In the genomic region with DNA sequence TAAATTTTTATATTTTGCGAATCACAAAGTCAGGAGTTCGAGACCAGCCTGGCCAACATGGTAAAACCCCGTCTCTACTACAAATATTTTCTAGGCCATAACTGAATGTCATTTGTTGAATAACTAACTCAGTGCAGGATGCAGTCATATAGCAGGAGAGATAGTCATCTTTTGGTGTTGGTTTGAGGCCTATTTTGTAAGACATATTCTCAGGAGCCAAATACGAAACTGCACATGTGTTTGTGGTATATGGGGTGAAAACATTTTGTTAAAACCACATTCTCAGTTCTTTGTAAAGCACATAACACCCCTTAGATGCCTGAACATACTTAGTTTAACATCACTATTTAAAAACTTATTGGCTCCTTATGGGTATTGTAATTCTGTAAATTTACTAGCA, we compare ENCODE assay signal across 12 cellular contexts. TPM values are rescaled to one million over a fixed set of nuclear protein-coding genes. Genes with fewer than 3 reads are reported as not detected.
DNase-seq lines count a peak whose midpoint lies in the region; ATAC-seq, FAIRE-seq and TF ChIP-seq lines count a peak whose summit lies in the region.
"Had no signal": no experiment of that assay in that cellular context is flagged by ENCODE, and none has a peak within 500 bp of the region (broad histone marks: within the 10 kb centered on the region; RNA-seq: fewer than 3 reads in every experiment).

No MANE protein-coding gene starts in this region.

- peaks cover 23% of the 10 kb centered on the region for H3K27me3 Mint-ChIP-seq in T-helper 17 cell

- no peak overlapping the region for H3K4me3 Mint-ChIP-seq in T-helper 17 cell
- H3K4me3 Mint-ChIP-seq: dendritic cell treated with granulocyte-macrophage colony-stimulating factor and Interleukin-4, amounts not matched to agents 40 ng/mL and 50 ng/mL, for 4 days had no signal

- peak; percentile 80 for FAIRE-seq in GM12891 (lab: Jason Lieb, UNC)

- H3K27ac ChIP-seq in testis (no peak overlapping the region), tibial artery (no peak overlapping the region)

- intact Hi-C loops in testis (cut with DNase I; ENCODE audit: low total_unique reads) (no loop called here), tibial artery (cut with DNase I; ENCODE audit: low total_unique reads) (no loop called here)

- peak overlapping the region; percentile 95 for H3K27ac Mint-ChIP-seq in T-helper 17 cell
- H3K27ac Mint-ChIP-seq: dendritic cell treated with granulocyte-macrophage colony-stimulating factor and Interleukin-4, amounts not matched to agents 40 ng/mL and 50 ng/mL, for 4 days had no signal

- H3K4me1 Mint-ChIP-seq in T-helper 17 cell = peaks cover 3% of the 10 kb centered on the region

- no peaks in the 10 kb centered on the region for H3K27me3 ChIP-seq in testis
- H3K27me3 ChIP-seq in tibial artery = no peaks in the 10 kb centered on the region

- peak; percentile 16 for DNase-seq in GM12891 (ENCODE audit: insufficient read length, low spot score)
- no peak for DNase-seq in T-helper 17 cell
- no peak for DNase-seq in hypothalamus (lab: John Stamatoyannopoulos, UW)
- DNase-seq in amniotic stem cell (lab: John Stamatoyannopoulos, UW) = no peak
- DNase-seq in testis = no peak
- DNase-seq in tibial artery = no peak
- DNase-seq: DMS79 treated with DMSO at 0.1 percent for 48 hours, nucleus accumbens had no signal

- no peaks in the 10 kb centered on the region for H3K36me3 Mint-ChIP-seq in T-helper 17 cell (ENCODE audit: low read depth)

- H3K9me3 ChIP-seq in T-helper 17 cell (ENCODE audit: control insufficient read depth, low read length, poor library complexity, severe bottlenecking) (no peaks in the 10 kb centered on the region), testis (no peaks in the 10 kb centered on the region), tibial artery (no peaks in the 10 kb centered on the region)

- TF ChIP-seq POLR2A in GM12891 (IDR thresholded peaks at IDR 0.05; ENCODE audit: low read depth, low read length) = no peak
- no peak for TF ChIP-seq POLR2A in testis (IDR thresholded peaks at IDR 0.05)

- ATAC-seq in GM19372 (IDR thresholded peaks at IDR 0.05; ENCODE audit: low read depth, unreplicated experiment) (peak; percentile 62), HG02973 (IDR thresholded peaks at IDR 0.05; ENCODE audit: unreplicated experiment) (peak; percentile 87), T-helper 17 cell (peak; percentile 61)

- TF ChIP-seq CTCF in testis (IDR thresholded peaks at IDR 0.05) = no peak
- TF ChIP-seq CTCF in tibial artery (IDR thresholded peaks at IDR 0.05) = no peak

- 90 to 95% methylated on average over 4 of the region's 4 CpGs for WGBS in testis, 2 donors

- H3K36me3 ChIP-seq in testis (ENCODE audit: low read depth, missing control alignments) (no peaks in the 10 kb centered on the region), tibial artery (no peaks in the 10 kb centered on the region)

- H3K4me3 ChIP-seq in testis (no peak overlapping the region), tibial artery (no peak overlapping the region)

- H3K4me1 ChIP-seq in testis = peaks cover 17% of the 10 kb centered on the region
- H3K4me1 ChIP-seq in tibial artery = peaks cover 0 to 12% (median 1%) of the 10 kb centered on the region in 4 donors

TF ChIP-seq in GM12891, 5 proteins besides CTCF, POLR2A, EP300 and RAD21:
- no peak for TF ChIP-seq POU2F2 (IDR thresholded peaks at IDR 0.05; ENCODE audit: low read depth, low read length)
- TF ChIP-seq TAF1 (IDR thresholded peaks at IDR 0.05; ENCODE audit: low read depth, low read length) = no peak
- no peak for TF ChIP-seq POLR2AphosphoS5 (IDR thresholded peaks at IDR 0.05; ENCODE audit: low read depth, low read length)
- TF ChIP-seq PAX5 (IDR thresholded peaks at IDR 0.05; ENCODE audit: insufficient read depth, low read length, severe bottlenecking) = no peak
- no peak for TF ChIP-seq SPI1 (IDR thresholded peaks at IDR 0.05; ENCODE audit: low read depth, low read length)

RNA-seq across cellular contexts. Expression of gene ENPP5, which starts 4.7 kb away (rescaled TPM):
- 0.41 TPM for polyA plus RNA-seq in GM12891 (2012; ENCODE audit: low read depth, missing spikeins)
- total RNA-seq in T-helper 17 cell (under 1 TPM; 0.16 to 0.52 TPM), testis (100 to 1,000 TPM; 114 to 122 TPM)
- polyA plus RNA-seq in testis (ENCODE audit: insufficient read depth, low read depth, low replicate concordance) = 72.4 TPM
- total RNA-seq: HT1080 had no signal

RNA-seq across cellular contexts. Expression of gene ENPP4, which starts 45.7 kb away (rescaled TPM):
- 2.9 TPM for polyA plus RNA-seq in GM12891 (2012; ENCODE audit: low read depth, missing spikeins)
- total RNA-seq in T-helper 17 cell (1 to 10 TPM; 2.9 to 4.6 TPM), testis (10 to 100 TPM; 21.1 to 23.1 TPM)
- polyA plus RNA-seq in testis (ENCODE audit: insufficient read depth, low read depth, low replicate concordance) = 13.0 TPM

Comparison
In these comparisons a context has a peak if more than half of its experiments do, and no peak if none do; other contexts are left out.
1. RNA of gene ENPP5, which starts 4.7 kb away (total RNA-seq): 114 to 122 TPM in testis; 0.16 to 0.52 TPM in T-helper 17 cell; every median in the first group is over 10 times any median in the second.
2. Peak in every context shown above with its lines, with median percentiles within 50 percentile points of each other: ATAC-seq.